ENCODE assay signal across 30 cellular contexts in genomic region chr10:47050618-47051455, GRCh38.
DNase-seq lines count a peak whose midpoint lies in the region; ATAC-seq and TF ChIP-seq lines count a peak whose summit lies in the region.
"Had no signal": no experiment of that assay in that cellular context is flagged by ENCODE, and none has a peak within 500 bp of the region (broad histone marks: within the 10 kb centered on the region; RNA-seq: fewer than 3 reads in every experiment).

No MANE protein-coding gene starts in this region.

- H3K27me3 ChIP-seq in upper lobe of right lung: no peaks in the 10 kb centered on the region
- H3K27me3 ChIP-seq: dorsolateral prefrontal cortex, gastrocnemius medialis had no signal

- no peak overlapping the region for H3K27ac Mint-ChIP-seq in activated T-cell treated with anti-CD3 and anti-CD28 coated beads, Interleukin-2, amount 50 U/mL, for 24 hours
- no peak overlapping the region for H3K27ac Mint-ChIP-seq in activated T-cell treated with anti-CD3 and anti-CD28 coated beads, Interleukin-2, amount 50 U/mL, for 72 hours
- H3K27ac Mint-ChIP-seq in activated T-helper 17 cell treated with anti-CD3 and anti-CD28 coated beads, Interleukin-2, amount 50 U/mL, for 72 hours: peak overlapping the region; percentile 75
- H3K27ac Mint-ChIP-seq: activated CD4-positive, alpha-beta memory T cell treated with anti-CD3 and anti-CD28 coated beads, Interleukin-2, amount 10 ng/mL, durations not matched to agents 7 days and 5 days; nephron progenitor cell; stimulated activated effector memory CD8-positive, alpha-beta T cell treated with anti-CD3 and anti-CD28 coated beads, Interleukin-12 subunit alpha, Interleukin-12 subunit beta, amount 100 ng/mL, for 72 hours; T-helper 1 cell treated with Interleukin-12 subunit alpha and Interleukin-12 subunit beta and Interleukin-4 antibody, amounts not matched to agents 30 μg/mL and 1 μg/mL, for 36 hours had no signal

- H3K27me3 Mint-ChIP-seq in activated T-cell treated with anti-CD3 and anti-CD28 coated beads, Interleukin-2, amount 50 U/mL, for 24 hours: no peaks in the 10 kb centered on the region
- no peaks in the 10 kb centered on the region for H3K27me3 Mint-ChIP-seq in activated T-cell treated with anti-CD3 and anti-CD28 coated beads, Interleukin-2, amount 50 U/mL, for 72 hours (ENCODE audit: low read depth)
- no peaks in the 10 kb centered on the region for H3K27me3 Mint-ChIP-seq in activated T-helper 17 cell treated with anti-CD3 and anti-CD28 coated beads, Interleukin-2, amount 50 U/mL, for 72 hours
- H3K27me3 Mint-ChIP-seq: activated CD4-positive, alpha-beta memory T cell treated with anti-CD3 and anti-CD28 coated beads, Interleukin-2, amount 10 ng/mL, durations not matched to agents 7 days and 5 days had no signal

- no peak overlapping the region for H3K4me3 Mint-ChIP-seq in activated T-cell treated with anti-CD3 and anti-CD28 coated beads, Interleukin-2, amount 50 U/mL, for 24 hours
- H3K4me3 Mint-ChIP-seq in activated T-cell treated with anti-CD3 and anti-CD28 coated beads, Interleukin-2, amount 50 U/mL, for 72 hours: no peak overlapping the region
- no peak overlapping the region for H3K4me3 Mint-ChIP-seq in activated T-helper 17 cell treated with anti-CD3 and anti-CD28 coated beads, Interleukin-2, amount 50 U/mL, for 72 hours
- H3K4me3 Mint-ChIP-seq: activated CD4-positive, alpha-beta memory T cell treated with anti-CD3 and anti-CD28 coated beads, Interleukin-2, amount 10 ng/mL, durations not matched to agents 7 days and 5 days; CD8-positive, alpha-beta T cell; nephron progenitor cell; stimulated activated effector memory CD8-positive, alpha-beta T cell treated with anti-CD3 and anti-CD28 coated beads, Interleukin-12 subunit alpha, Interleukin-12 subunit beta, amount 100 ng/mL, for 72 hours; T-helper 1 cell treated with Interleukin-12 subunit alpha and Interleukin-12 subunit beta and Interleukin-4 antibody, amounts not matched to agents 30 μg/mL and 1 μg/mL, for 36 hours had no signal

- intact Hi-C loops in upper lobe of right lung (cut with DNase I): no loop called here

- no peak for TF ChIP-seq CTCF in upper lobe of right lung (IDR thresholded peaks at IDR 0.05)

- H3K9me3 ChIP-seq in upper lobe of right lung: no peaks in the 10 kb centered on the region
- H3K9me3 ChIP-seq: gastrocnemius medialis had no signal

- DNase-seq in activated T-cell treated with anti-CD3 and anti-CD28 coated beads, Interleukin-2, amount 50 U/mL, for 24 hours: peak; percentile 16
- DNase-seq in activated T-cell treated with anti-CD3 and anti-CD28 coated beads, Interleukin-2, amount 50 U/mL, for 72 hours: no peak
- DNase-seq in left kidney (ENCODE audit: low read depth, low spot score) (peak; percentile 53), upper lobe of right lung (peak; percentile 44), NCI-H1105 treated with DMSO at 0.1 percent for 48 hours (lab: John Stamatoyannopoulos, UW) (no peak)
- no peak for DNase-seq in activated CD4-positive, alpha-beta T cell treated with anti-CD3 and anti-CD28 coated beads for 4 hours
- DNase-seq: activated gamma-delta T cell treated with Interleukin-2 at 50 U/mL for 16 hours; AML-193; cerebellar nuclear complex; DMS 273 treated with DMSO at 0.1 percent for 48 hours; EL; gastrocnemius medialis; NCI-H1092 treated with DMSO at 0.1 percent for 48 hours; NCI-H2029 treated with DMSO at 0.1 percent for 48 hours; NCI-H345; NCI-H774; nephron progenitor cell; RPMI8226; stimulated activated CD4-positive, alpha-beta T cell treated with anti-CD3 and anti-CD28 coated beads, Interleukin-4, amount 100 ng/mL, for 1 hour; substantia nigra had no signal

- peaks cover 16% of the 10 kb centered on the region for H3K4me1 Mint-ChIP-seq in activated T-cell treated with anti-CD3 and anti-CD28 coated beads, Interleukin-2, amount 50 U/mL, for 24 hours (ENCODE audit: low read depth)
- H3K4me1 Mint-ChIP-seq in activated T-cell treated with anti-CD3 and anti-CD28 coated beads, Interleukin-2, amount 50 U/mL, for 72 hours (ENCODE audit: low read depth): peaks cover 17% of the 10 kb centered on the region
- H3K4me1 Mint-ChIP-seq in activated T-helper 17 cell treated with anti-CD3 and anti-CD28 coated beads, Interleukin-2, amount 50 U/mL, for 72 hours: peaks cover 6% of the 10 kb centered on the region

- H3K9me3 Mint-ChIP-seq in activated T-cell treated with anti-CD3 and anti-CD28 coated beads, Interleukin-2, amount 50 U/mL, for 24 hours: no peaks in the 10 kb centered on the region
- no peaks in the 10 kb centered on the region for H3K9me3 Mint-ChIP-seq in activated T-cell treated with anti-CD3 and anti-CD28 coated beads, Interleukin-2, amount 50 U/mL, for 72 hours
- no peaks in the 10 kb centered on the region for H3K9me3 Mint-ChIP-seq in activated T-helper 17 cell treated with anti-CD3 and anti-CD28 coated beads, Interleukin-2, amount 50 U/mL, for 72 hours
- H3K9me3 Mint-ChIP-seq: activated CD4-positive, alpha-beta memory T cell treated with anti-CD3 and anti-CD28 coated beads, Interleukin-2, amount 10 ng/mL, durations not matched to agents 7 days and 5 days; CD8-positive, alpha-beta T cell; nephron progenitor cell; stimulated activated effector memory CD8-positive, alpha-beta T cell treated with anti-CD3 and anti-CD28 coated beads, Interleukin-12 subunit alpha, Interleukin-12 subunit beta, amount 100 ng/mL, for 72 hours; T-helper 1 cell treated with Interleukin-12 subunit alpha and Interleukin-12 subunit beta and Interleukin-4 antibody, amounts not matched to agents 30 μg/mL and 1 μg/mL, for 36 hours had no signal

- no peaks in the 10 kb centered on the region for H3K36me3 ChIP-seq in upper lobe of right lung
- H3K36me3 ChIP-seq: gastrocnemius medialis had no signal

- ATAC-seq in activated T-cell treated with anti-CD3 and anti-CD28 coated beads, Interleukin-2, amount 50 U/mL, for 72 hours (replicated peaks in 1 of 2): no peak
- no peak for ATAC-seq in activated T-helper 17 cell treated with anti-CD3 and anti-CD28 coated beads, Interleukin-2, amount 50 U/mL, for 72 hours (replicated peaks)
- no peak for ATAC-seq in upper lobe of right lung
- ATAC-seq in HG03280 (IDR thresholded peaks at IDR 0.05; ENCODE audit: unreplicated experiment): no peak
- ATAC-seq: activated CD4-positive, CD25-positive, alpha-beta regulatory T cell treated with anti-CD3 and anti-CD28 coated beads, Interleukin-2, amount 50 U/mL, for 24 hours; CD8-positive, alpha-beta T cell; gastrocnemius medialis; stimulated activated effector memory CD8-positive, alpha-beta T cell treated with anti-CD3 and anti-CD28 coated beads, Interleukin-12 subunit alpha, Interleukin-12 subunit beta, amount 100 ng/mL, for 72 hours had no signal

- H3K4me3 ChIP-seq in upper lobe of right lung: no peak overlapping the region
- H3K4me3 ChIP-seq: dorsolateral prefrontal cortex, gastrocnemius medialis, SK-N-MC had no signal

- peaks cover 8% of the 10 kb centered on the region for H3K4me1 ChIP-seq in upper lobe of right lung
- H3K4me1 ChIP-seq: parathyroid adenoma had no signal

- no peaks in the 10 kb centered on the region for H3K36me3 Mint-ChIP-seq in activated T-cell treated with anti-CD3 and anti-CD28 coated beads, Interleukin-2, amount 50 U/mL, for 24 hours (ENCODE audit: low read depth)
- no peaks in the 10 kb centered on the region for H3K36me3 Mint-ChIP-seq in activated T-cell treated with anti-CD3 and anti-CD28 coated beads, Interleukin-2, amount 50 U/mL, for 72 hours (ENCODE audit: insufficient read depth in 2 of 2)
- no peaks in the 10 kb centered on the region for H3K36me3 Mint-ChIP-seq in activated T-helper 17 cell treated with anti-CD3 and anti-CD28 coated beads, Interleukin-2, amount 50 U/mL, for 72 hours (ENCODE audit: low read depth)
- H3K36me3 Mint-ChIP-seq: CD8-positive, alpha-beta T cell; stimulated activated effector memory CD8-positive, alpha-beta T cell treated with anti-CD3 and anti-CD28 coated beads, Interleukin-12 subunit alpha, Interleukin-12 subunit beta, amount 100 ng/mL, for 72 hours had no signal

- no peak overlapping the region for H3K27ac ChIP-seq in upper lobe of right lung
- H3K27ac ChIP-seq: dorsolateral prefrontal cortex, gastrocnemius medialis, parathyroid adenoma, SK-N-MC had no signal

Comparison
In these comparisons a context has a peak if more than half of its experiments do, and no peak if none do; other contexts are left out.
1. DNase-seq: peak in activated T-cell treated with anti-CD3 and anti-CD28 coated beads, Interleukin-2, amount 50 U/mL, for 24 hours (single experiment), left kidney (single experiment) and upper lobe of right lung (single experiment); none in activated T-cell treated with anti-CD3 and anti-CD28 coated beads, Interleukin-2, amount 50 U/mL, for 72 hours (0 of 2), NCI-H1105 treated with DMSO at 0.1 percent for 48 hours (single experiment) and activated CD4-positive, alpha-beta T cell treated with anti-CD3 and anti-CD28 coated beads for 4 hours (0 of 2).